Comparison of ENCODE assay signal across 13 cellular contexts in genomic region chr19:46412034-46412982, GRCh38. TPM values are rescaled to one million over a fixed set of nuclear protein-coding genes. Genes with fewer than 3 reads are reported as not detected.
DNase-seq lines count a peak whose midpoint lies in the region; ATAC-seq and TF ChIP-seq lines count a peak whose summit lies in the region.
"Had no signal": no experiment of that assay in that cellular context is flagged by ENCODE, and none has a peak within 500 bp of the region (broad histone marks: within the 10 kb centered on the region; RNA-seq: fewer than 3 reads in every experiment).

No MANE protein-coding gene starts in this region.

- POLR2A ChIA-PET in AG04449 (lab: Yijun Ruan, JAX), result interaction anchor here (0.7 to 0.9 kb wide), 2 partner anchors 7 to 12 kb away, joined by 3 read pairs; no protein-coding TSS in a partner anchor

- H3K27ac ChIP-seq in SJSA1 (no peak overlapping the region), foreskin keratinocyte (peak overlapping the region; percentile 63)
- H3K27ac ChIP-seq: BLaER1 treated with 17β-estradiol and CSF1 and Interleukin-3, amounts not matched to agents 10 nM and 100 nM had no signal

- peaks cover 67% of the 10 kb centered on the region for H3K4me1 Mint-ChIP-seq in osteocyte (ENCODE audit: unreplicated experiment)

- TF ChIP-seq CTCF in AG04449 (IDR thresholded peaks at IDR 0.05; ENCODE audit: insufficient read depth, low read length, missing control alignments), result no peak
- peak; percentile 21 for TF ChIP-seq CTCF in foreskin keratinocyte (conservative IDR thresholded peaks at IDR 0.05)
- peak; percentile 8 for TF ChIP-seq CTCF in osteocyte (IDR thresholded peaks at IDR 0.05)

- H3K27me3 Mint-ChIP-seq in osteocyte (ENCODE audit: unreplicated experiment), result peaks cover 3% of the 10 kb centered on the region

- peak overlapping the region; percentile 94 for H3K27ac Mint-ChIP-seq in osteocyte (ENCODE audit: unreplicated experiment)
- H3K27ac Mint-ChIP-seq: memory B cell had no signal

- no peaks in the 10 kb centered on the region for H3K9me3 ChIP-seq in SJSA1 (replicated peaks)

- DNase-seq in AG04449 (ENCODE audit: low read depth, low spot score) (no peak), SJSA1 (ENCODE audit: low read depth in 1 of 2, low spot score in 2 of 2) (no peak), foreskin keratinocyte (peak in 1 of 2 donors; percentile 18), osteocyte (ENCODE audit: extremely low spot score, unreplicated experiment) (no peak), RKO (ENCODE audit: low spot score) (no peak)
- DNase-seq in stimulated activated CD4-positive, alpha-beta T cell treated with anti-CD3 and anti-CD28 coated beads, Interleukin-2, amount 100 ng/mL, for 24 hours, result no peak
- DNase-seq: activated CD4-positive, alpha-beta T cell treated with anti-CD3 and anti-CD28 coated beads, Interleukin-2, amount 50 U/mL, for 1 hour; KG1 had no signal

- H3K4me1 ChIP-seq in SJSA1 (replicated peaks) (peaks cover 33% of the 10 kb centered on the region), foreskin keratinocyte (peaks cover 8% of the 10 kb centered on the region)

- 0 out of 2 replicates have a peak, but pooled peaks cover 4% of the 10 kb centered on the region for H3K36me3 ChIP-seq in SJSA1
- H3K36me3 ChIP-seq: BLaER1 treated with 17β-estradiol and CSF1 and Interleukin-3, amounts not matched to agents 10 nM and 100 nM had no signal

- peak overlapping the region; percentile 95 for H3K4me3 Mint-ChIP-seq in osteocyte (ENCODE audit: unreplicated experiment)
- H3K4me3 Mint-ChIP-seq: memory B cell had no signal

- no peaks in the 10 kb centered on the region for H3K27me3 ChIP-seq in SJSA1 (replicated peaks)
- no peaks in the 10 kb centered on the region for H3K27me3 ChIP-seq in foreskin keratinocyte

- ATAC-seq in foreskin keratinocyte (no peak), GM18519 (IDR thresholded peaks at IDR 0.05; ENCODE audit: low FRiP score, unreplicated experiment) (no peak), HG03095 (IDR thresholded peaks at IDR 0.05; ENCODE audit: unreplicated experiment) (no peak)

- peaks cover 18% of the 10 kb centered on the region for H3K36me3 Mint-ChIP-seq in osteocyte (ENCODE audit: unreplicated experiment)

- CTCF ChIA-PET in AG04449 (lab: Yijun Ruan, JAX), result interaction anchor here (0.9 to 3.7 kb wide), 12 partner anchors 9 to 76 kb away, joined by 3 to 28 read pairs (median 6); no protein-coding TSS in a partner anchor

- H3K4me3 ChIP-seq in AG04449 (ENCODE audit: low read depth, low read length) (peak overlapping the region; percentile 76), SJSA1 (peak overlapping the region; percentile 48)
- H3K4me3 ChIP-seq: BLaER1 treated with 17β-estradiol and CSF1 and Interleukin-3, amounts not matched to agents 10 nM and 100 nM had no signal

- H3K9me3 Mint-ChIP-seq in osteocyte (ENCODE audit: unreplicated experiment), result no peaks in the 10 kb centered on the region
- H3K9me3 Mint-ChIP-seq: memory B cell had no signal

RNA-seq across cellular contexts. Expression of gene CCDC8, which starts 1.1 kb away (rescaled TPM):
- total RNA-seq in SJSA1 (2014; rRNA removed; shearing (Covaris generic)), result 12.5 and 18.6 TPM in 2 replicates
- total RNA-seq in foreskin keratinocyte (41.6 and 42.7 TPM in 2 replicates), osteocyte (34.5 and 35.0 TPM in 2 replicates)
- 27.3 and 30.4 TPM in 2 replicates for polyA plus RNA-seq in foreskin keratinocyte

RNA-seq across cellular contexts. Expression of gene PNMA8C, which starts 16.4 kb away (rescaled TPM):
- total RNA-seq in SJSA1 (2014; rRNA removed; shearing (Covaris generic)), result not detected in 2 replicates
- total RNA-seq in foreskin keratinocyte (not detected in 2 replicates), osteocyte (0.11 TPM in 1 of 2 replicates, not detected in the other)
- not detected in 2 replicates for polyA plus RNA-seq in foreskin keratinocyte

RNA-seq across cellular contexts. Expression of gene PNMA8A, which starts 59.1 kb away (rescaled TPM):
- 7.6 and 8.1 TPM in 2 replicates for total RNA-seq in SJSA1 (2014; rRNA removed; shearing (Covaris generic))
- 1.4 TPM in 2 replicates for total RNA-seq in foreskin keratinocyte
- polyA plus RNA-seq in foreskin keratinocyte, result 0.71 and 0.88 TPM in 2 replicates
- 10.3 and 10.8 TPM in 2 replicates for total RNA-seq in osteocyte
- total RNA-seq: OCI-LY7 had no signal
